ENCODE assay signal across 8 cellular contexts in the genomic region with DNA sequence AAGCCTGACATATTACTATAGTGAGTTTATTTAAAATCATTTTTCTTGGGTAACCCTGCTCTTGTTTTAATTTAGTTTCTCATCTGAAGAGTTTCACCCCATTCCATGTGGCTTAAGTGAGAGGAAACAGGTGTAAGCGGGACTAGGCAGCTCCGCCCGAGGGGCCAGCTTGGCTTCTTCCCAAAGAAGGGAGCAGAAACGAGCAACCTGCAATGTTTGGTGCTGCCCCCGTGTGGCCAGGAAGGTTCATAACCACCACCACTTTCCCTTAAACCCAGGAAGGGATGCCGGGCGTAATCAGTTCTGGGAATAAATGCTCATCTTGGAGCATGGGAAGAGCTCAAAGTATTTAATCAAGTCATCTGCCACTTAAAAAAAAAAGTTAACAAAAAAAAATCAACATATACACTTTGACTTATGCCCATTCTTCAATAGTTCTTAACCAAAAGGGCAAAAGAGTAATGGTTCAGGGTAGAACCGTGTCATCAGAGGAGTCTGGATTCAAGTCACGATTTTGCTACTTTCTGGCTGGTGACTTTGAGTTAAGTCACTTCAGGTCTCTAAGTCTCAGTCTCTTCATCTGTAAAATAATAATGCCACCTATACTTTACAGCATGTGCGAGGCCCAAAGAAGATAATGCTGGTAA.
DNase-seq lines count a peak whose midpoint lies in the region; ATAC-seq and TF ChIP-seq lines count a peak whose summit lies in the region.

No MANE protein-coding gene starts in this region.

- intact Hi-C loops in CD4-positive, alpha-beta T cell (cut with DNase I, micrococcal nuclease) = loop anchor here (5.0 to 10.0 kb wide), 3 partner anchors 160 to 840 kb away; a partner anchor contains a TSS

- no peaks in the 10 kb centered on the region for H3K9me3 ChIP-seq in CD4-positive, alpha-beta T cell (ENCODE audit: control insufficient read depth, low read length)
- no peaks in the 10 kb centered on the region for H3K9me3 ChIP-seq in gastroesophageal sphincter
- no peaks in the 10 kb centered on the region for H3K9me3 ChIP-seq in parathyroid adenoma (ENCODE audit: control insufficient read depth, low read length)

- TF ChIP-seq EP300 in gastroesophageal sphincter (IDR thresholded peaks at IDR 0.05) = no peak

- no peaks in the 10 kb centered on the region for H3K27me3 Mint-ChIP-seq in CD4-positive, alpha-beta T cell
- H3K27me3 Mint-ChIP-seq in type B pancreatic cell = no peaks in the 10 kb centered on the region

- H3K4me1 ChIP-seq in gastroesophageal sphincter (peaks cover 0 to 9% (median 0%) of the 10 kb centered on the region in 3 donors), parathyroid adenoma (no peaks in the 10 kb centered on the region)

- H3K36me3 Mint-ChIP-seq in CD4-positive, alpha-beta T cell (ENCODE audit: low read depth) = no peaks in the 10 kb centered on the region
- H3K36me3 Mint-ChIP-seq in type B pancreatic cell = peaks cover 6% of the 10 kb centered on the region

- H3K4me1 Mint-ChIP-seq in CD4-positive, alpha-beta T cell (ENCODE audit: low read depth) = peaks cover 6% of the 10 kb centered on the region
- peaks cover 5% of the 10 kb centered on the region for H3K4me1 Mint-ChIP-seq in type B pancreatic cell (ENCODE audit: unreplicated experiment)

- 34 to 36% methylated on average over 10 of the region's 10 CpGs for WGBS in gastroesophageal sphincter (ENCODE audit: low coverage in 1 of 2), 2 donors

- peak overlapping the region; percentile 66 for H3K4me3 Mint-ChIP-seq in CD4-positive, alpha-beta T cell
- peak overlapping the region; percentile 72 for H3K4me3 Mint-ChIP-seq in type B pancreatic cell

- H3K9me3 Mint-ChIP-seq in CD4-positive, alpha-beta T cell = no peaks in the 10 kb centered on the region
- H3K9me3 Mint-ChIP-seq in type B pancreatic cell = no peaks in the 10 kb centered on the region

- no peaks in the 10 kb centered on the region for H3K79me2 ChIP-seq in parathyroid adenoma

- POLR2A ChIA-PET in CD4-positive, alpha-beta T cell (lab: Charles Lee) = no interaction called here

- TF ChIP-seq CTCF in CD4-positive, alpha-beta T cell (IDR thresholded peaks at IDR 0.05) = peak; percentile 90
- TF ChIP-seq CTCF in GM20000 (IDR thresholded peaks at IDR 0.05; ENCODE audit: extremely low read depth, missing control alignments) = peak; percentile 53
- TF ChIP-seq CTCF in LNCAP (IDR thresholded peaks at IDR 0.05) = peak; percentile 86
- TF ChIP-seq CTCF in gastroesophageal sphincter (IDR thresholded peaks at IDR 0.05) = peak; percentile 46 to 82 (median 64)
- peak; percentile 70 for TF ChIP-seq CTCF in parathyroid adenoma (IDR thresholded peaks at IDR 0.05)
- peak; percentile 90 for TF ChIP-seq CTCF in type B pancreatic cell (conservative IDR thresholded peaks at IDR 0.05)

- H3K36me3 ChIP-seq in gastroesophageal sphincter (peaks cover 0 to 39% of the 10 kb centered on the region in 2 donors), parathyroid adenoma (ENCODE audit: control insufficient read depth, insufficient read depth, low read length) (no peaks in the 10 kb centered on the region)

- H3K4me2 ChIP-seq in parathyroid adenoma (ENCODE audit: low read length) = peak overlapping the region; percentile 31

- DNase-seq in CD4-positive, alpha-beta T cell = peak; percentile 27 to 70 (median 43)
- DNase-seq in GM20000 (ENCODE audit: low spot score) = peak; percentile 82
- DNase-seq in SHP77 (lab: John Stamatoyannopoulos, UW) = peak; percentile 38 to 64
- peak; percentile 39 for DNase-seq in activated gamma-delta T cell treated with anti-CD3 and anti-CD28 coated beads, Interleukin-2, amount 50 U/mL, for 16 hours (ENCODE audit: low read depth)
- peak; percentile 80 for DNase-seq in type B pancreatic cell (ENCODE audit: extremely low spot score, unreplicated experiment)

- peak; percentile 44 for ATAC-seq in CD4-positive, alpha-beta T cell (ENCODE audit: poor library complexity)
- peak; percentile 58 for ATAC-seq in gastroesophageal sphincter

- H2AFZ ChIP-seq in parathyroid adenoma = peak overlapping the region; percentile 20

- H3K4me3 ChIP-seq in gastroesophageal sphincter = no peak overlapping the region
- H3K4me3 ChIP-seq in parathyroid adenoma (ENCODE audit: low read depth, low read length) = no peak overlapping the region

- H3K27ac Mint-ChIP-seq in CD4-positive, alpha-beta T cell = no peak overlapping the region
- peak overlapping the region; percentile 55 for H3K27ac Mint-ChIP-seq in type B pancreatic cell

- no peak overlapping the region for H3K27ac ChIP-seq in CD4-positive, alpha-beta T cell (ENCODE audit: low read depth, low read length)
- H3K27ac ChIP-seq in gastroesophageal sphincter (no peak overlapping the region), parathyroid adenoma (no peak overlapping the region)

- no peak for TF ChIP-seq POLR2A in gastroesophageal sphincter (IDR thresholded peaks at IDR 0.05)

- CTCF ChIA-PET in CD4-positive, alpha-beta T cell (lab: Charles Lee) = interaction anchor here (0.8 to 1.6 kb wide), 7 partner anchors 9 to 777 kb away, joined by 3 to 5 read pairs (median 4); no protein-coding TSS in a partner anchor

- H3K9ac ChIP-seq in parathyroid adenoma = no peak overlapping the region

- H3K27me3 ChIP-seq in CD4-positive, alpha-beta T cell (ENCODE audit: control insufficient read depth, insufficient read depth, low read length) = no peaks in the 10 kb centered on the region
- H3K27me3 ChIP-seq in gastroesophageal sphincter = no peaks in the 10 kb centered on the region
- no peaks in the 10 kb centered on the region for H3K27me3 ChIP-seq in parathyroid adenoma (ENCODE audit: control insufficient read depth, insufficient read depth, low read length)
